In genomic region chr5:57338068-57338848, GRCh38 we compare ENCODE assay signal across 8 cellular contexts.
DNase-seq lines count a peak whose midpoint lies in the region; ATAC-seq and TF ChIP-seq lines count a peak whose summit lies in the region.

No MANE protein-coding gene starts in this region.

- no peaks in the 10 kb centered on the region for H3K36me3 ChIP-seq in right atrium auricular region
- no peaks in the 10 kb centered on the region for H3K36me3 ChIP-seq in SU-DHL-6 (ENCODE audit: low read length)
- H3K36me3 ChIP-seq in gastrocnemius medialis: no peaks in the 10 kb centered on the region

- no peaks in the 10 kb centered on the region for H3K9me2 ChIP-seq in SU-DHL-6 (replicated peaks; ENCODE audit: insufficient read depth, low read length)

- H2AFZ ChIP-seq in SU-DHL-6 (ENCODE audit: low read depth, low read length, severe bottlenecking): no peak overlapping the region

- no peak overlapping the region for H3K9ac ChIP-seq in SU-DHL-6 (ENCODE audit: low read length)

- no peaks in the 10 kb centered on the region for H3K79me2 ChIP-seq in SU-DHL-6 (ENCODE audit: insufficient read depth, low read length)

- TF ChIP-seq CTCF in right atrium auricular region (IDR thresholded peaks at IDR 0.05) (peak in 1 of 2 donors; percentile 55), SU-DHL-6 (IDR thresholded peaks at IDR 0.05; ENCODE audit: insufficient read depth, low read length, poor library complexity, severe bottlenecking) (peak; percentile 46), gastrocnemius medialis (IDR thresholded peaks at IDR 0.05 in 4 of 5, conservative IDR thresholded peaks at IDR 0.05 in 1 of 5) (peak in 1 of 5 experiments; percentile 24)

- H3K4me2 ChIP-seq in SU-DHL-6 (ENCODE audit: low read depth, low read length, poor library complexity, severe bottlenecking): no peak overlapping the region

- no peak for DNase-seq in Right ventricle myocardium superior
- DNase-seq in right atrium auricular region (ENCODE audit: low spot score): no peak
- DNase-seq in left colon: no peak
- DNase-seq in activated CD4-positive, CD25-positive, alpha-beta regulatory T cell (lab: John Stamatoyannopoulos, UW): no peak
- DNase-seq in gastrocnemius medialis: no peak

- H3K4me1 ChIP-seq in right atrium auricular region: no peaks in the 10 kb centered on the region
- H3K4me1 ChIP-seq in gastrocnemius medialis: no peaks in the 10 kb centered on the region

- intact Hi-C loops in Right ventricle myocardium superior (cut with DNase I): no loop called here
- intact Hi-C loops in left colon (cut with DNase I, micrococcal nuclease): no loop called here
- intact Hi-C loops in gastrocnemius medialis (cut with DNase I; ENCODE audit: low total_unique reads): no loop called here

- H3K27ac ChIP-seq in right atrium auricular region (no peak overlapping the region), SU-DHL-6 (ENCODE audit: low read depth, low read length) (no peak overlapping the region), gastrocnemius medialis (no peak overlapping the region)

- TF ChIP-seq POLR2A in gastrocnemius medialis (IDR thresholded peaks at IDR 0.05): no peak

- H3F3A ChIP-seq in SU-DHL-6 (ENCODE audit: insufficient read depth): no peaks in the 10 kb centered on the region

- H3K27me3 ChIP-seq in right atrium auricular region (no peaks in the 10 kb centered on the region), SU-DHL-6 (ENCODE audit: low read length) (no peaks in the 10 kb centered on the region), gastrocnemius medialis (no peaks in the 10 kb centered on the region)

- ATAC-seq in Right ventricle myocardium superior (ENCODE audit: poor library complexity) (peak; percentile 53), HG02852 (IDR thresholded peaks at IDR 0.05; ENCODE audit: unreplicated experiment) (peak; percentile 55), left colon (peak; percentile 76), gastrocnemius medialis (no peak)
- ATAC-seq in activated CD4-positive, CD25-positive, alpha-beta regulatory T cell treated with anti-CD3 and anti-CD28 coated beads, Interleukin-2, amount 50 U/mL, for 24 hours: no peak

- no peaks in the 10 kb centered on the region for H4K20me1 ChIP-seq in SU-DHL-6 (ENCODE audit: low read depth, low read length)

- no peaks in the 10 kb centered on the region for H3K9me3 ChIP-seq in right atrium auricular region
- H3K9me3 ChIP-seq in SU-DHL-6 (ENCODE audit: insufficient read depth, low read length): no peaks in the 10 kb centered on the region
- no peaks in the 10 kb centered on the region for H3K9me3 ChIP-seq in gastrocnemius medialis

- in situ Hi-C loops in gastrocnemius medialis (cut with MboI; ENCODE audit: low sequenced_read_pairs in 4 of 4): no loop called here

- no peak overlapping the region for H3K4me3 ChIP-seq in right atrium auricular region
- H3K4me3 ChIP-seq in SU-DHL-6 (ENCODE audit: insufficient read depth, low read length, poor library complexity, severe bottlenecking): no peak overlapping the region
- no peak overlapping the region for H3K4me3 ChIP-seq in gastrocnemius medialis

Comparison
In these comparisons a context has a peak if more than half of its experiments do, and no peak if none do; other contexts are left out.
1. ATAC-seq: peak in Right ventricle myocardium superior (single experiment), HG02852 (single experiment) and left colon (single experiment); none in gastrocnemius medialis (0 of 2) and activated CD4-positive, CD25-positive, alpha-beta regulatory T cell treated with anti-CD3 and anti-CD28 coated beads, Interleukin-2, amount 50 U/mL, for 24 hours (0 of 2).